1 cellular context compared by ENCODE assay signal in the genomic region with DNA sequence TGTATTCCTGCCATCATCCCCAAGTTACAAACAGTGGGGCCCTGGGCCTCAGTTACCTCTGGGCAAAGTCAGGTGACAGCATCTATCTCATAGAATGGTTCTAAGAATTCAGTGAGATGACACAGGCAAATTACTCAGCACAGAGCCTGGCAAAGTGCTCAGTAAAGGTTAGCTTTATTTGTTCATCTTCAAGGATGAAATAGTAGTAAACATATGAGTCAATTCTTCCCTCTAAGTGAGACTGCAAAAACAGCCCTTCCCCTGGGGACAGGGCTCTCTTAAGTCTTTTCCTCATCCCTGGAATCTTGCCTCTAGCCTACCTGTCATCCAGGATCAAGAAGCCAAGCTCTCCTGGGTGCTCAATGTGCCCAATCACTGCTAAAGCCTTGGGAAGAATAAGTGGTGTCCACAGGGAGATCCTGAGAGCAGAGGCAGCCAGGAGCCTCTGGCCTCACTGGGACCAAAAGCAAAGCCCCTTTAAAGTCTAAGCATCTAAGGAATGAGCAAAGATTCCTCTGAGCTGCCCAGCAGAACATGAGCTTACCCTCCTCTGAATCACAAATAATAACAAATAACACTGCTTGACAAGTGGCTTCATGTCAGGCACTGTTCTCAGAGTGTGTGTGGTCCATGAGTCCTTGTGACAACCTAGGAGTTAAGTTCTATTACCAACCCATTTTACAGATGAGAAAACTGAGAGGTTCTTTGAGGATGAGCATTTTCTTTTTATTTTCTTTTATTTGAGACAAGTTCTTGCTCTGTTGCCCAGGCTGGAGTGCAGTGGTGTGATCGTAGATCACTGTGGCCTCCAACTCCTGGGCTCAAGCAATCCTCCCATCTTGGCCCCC.
TF ChIP-seq lines count a peak whose summit lies in the region.

No MANE protein-coding gene starts in this region.

TF ChIP-seq in SK-N-SH, 30 proteins besides CTCF, POLR2A, EP300 and RAD21 (continued from another document):
- no peak for TF ChIP-seq ZBTB33 (IDR thresholded peaks at IDR 0.05; ENCODE audit: borderline replicate concordance, low read depth)
- TF ChIP-seq TAF1 (IDR thresholded peaks at IDR 0.05; ENCODE audit: borderline replicate concordance, low read depth, low read length) = no peak
- no peak for TF ChIP-seq GATA2 (CRISPR knock-in tag; IDR thresholded peaks at IDR 0.05)
- TF ChIP-seq ELF1 (IDR thresholded peaks at IDR 0.05) = no peak
- no peak; the same call in 1 of the 2 replicates for TF ChIP-seq FOSL2 (IDR thresholded peaks at IDR 0.05; ENCODE audit: borderline replicate concordance, low read depth)
- TF ChIP-seq NFIC (IDR thresholded peaks at IDR 0.05; ENCODE audit: borderline replicate concordance) = no peak
- TF ChIP-seq CHD2 (IDR thresholded peaks at IDR 0.05; ENCODE audit: low read length, partially characterized antibody) = no peak
- TF ChIP-seq, protein P1, sequence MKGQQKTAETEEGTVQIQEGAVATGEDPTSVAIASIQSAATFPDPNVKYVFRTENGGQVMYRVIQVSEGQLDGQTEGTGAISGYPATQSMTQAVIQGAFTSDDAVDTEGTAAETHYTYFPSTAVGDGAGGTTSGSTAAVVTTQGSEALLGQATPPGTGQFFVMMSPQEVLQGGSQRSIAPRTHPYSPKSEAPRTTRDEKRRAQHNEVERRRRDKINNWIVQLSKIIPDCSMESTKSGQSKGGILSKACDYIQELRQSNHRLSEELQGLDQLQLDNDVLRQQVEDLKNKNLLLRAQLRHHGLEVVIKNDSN (IDR thresholded peaks at IDR 0.05; ENCODE audit: borderline replicate concordance, low read depth) = no peak
- no peak for TF ChIP-seq MXI1 (IDR thresholded peaks at IDR 0.05; ENCODE audit: low read depth, low read length)
- no peak for TF ChIP-seq RXRA (IDR thresholded peaks at IDR 0.05; ENCODE audit: borderline replicate concordance, low read depth)
- TF ChIP-seq YY1 (IDR thresholded peaks at IDR 0.05; ENCODE audit: low read depth) = no peak
- no peak for TF ChIP-seq RFX5 (IDR thresholded peaks at IDR 0.05; ENCODE audit: low read length)
